1 cellular context compared by ENCODE assay signal in the genomic region with DNA sequence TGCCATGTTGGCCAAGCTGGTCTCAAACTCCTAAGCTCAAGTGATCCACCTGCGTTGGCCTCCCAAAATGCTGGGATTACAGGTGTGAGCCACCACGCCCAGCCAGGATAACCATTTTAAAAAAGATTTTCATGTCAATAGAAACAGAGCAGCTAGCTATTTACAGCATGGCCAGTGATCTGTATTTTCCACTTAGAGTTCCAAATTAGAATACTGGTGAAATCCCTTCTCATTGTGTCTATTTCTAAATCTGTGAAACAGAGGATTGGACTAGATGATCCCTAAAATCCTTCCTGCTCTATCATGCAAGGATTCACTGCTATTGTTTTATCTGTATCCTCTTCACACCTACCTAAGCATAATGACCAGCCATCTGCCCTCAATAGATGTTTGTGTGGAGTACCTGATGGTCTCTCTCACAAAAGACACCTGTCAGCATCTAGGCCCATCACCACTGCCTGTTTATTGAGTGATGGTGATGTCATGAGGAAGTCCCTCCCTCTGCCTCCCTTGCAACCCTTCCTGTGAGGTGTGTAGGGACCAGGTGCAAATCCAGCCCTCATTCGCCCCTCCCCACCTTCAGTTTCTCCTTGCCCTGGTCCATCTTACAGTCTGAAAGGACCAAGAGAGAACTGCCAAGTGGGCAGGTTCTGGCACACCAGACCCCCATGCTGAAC.
TF ChIP-seq lines count a peak whose summit lies in the region.

No MANE protein-coding gene starts in this region.

TF ChIP-seq in GM12878, 131 proteins besides CTCF, POLR2A, EP300 and RAD21:
- no peak for TF ChIP-seq TAF1 (IDR thresholded peaks at IDR 0.05; ENCODE audit: borderline replicate concordance, low read depth, low read length)
- TF ChIP-seq, protein P1, sequence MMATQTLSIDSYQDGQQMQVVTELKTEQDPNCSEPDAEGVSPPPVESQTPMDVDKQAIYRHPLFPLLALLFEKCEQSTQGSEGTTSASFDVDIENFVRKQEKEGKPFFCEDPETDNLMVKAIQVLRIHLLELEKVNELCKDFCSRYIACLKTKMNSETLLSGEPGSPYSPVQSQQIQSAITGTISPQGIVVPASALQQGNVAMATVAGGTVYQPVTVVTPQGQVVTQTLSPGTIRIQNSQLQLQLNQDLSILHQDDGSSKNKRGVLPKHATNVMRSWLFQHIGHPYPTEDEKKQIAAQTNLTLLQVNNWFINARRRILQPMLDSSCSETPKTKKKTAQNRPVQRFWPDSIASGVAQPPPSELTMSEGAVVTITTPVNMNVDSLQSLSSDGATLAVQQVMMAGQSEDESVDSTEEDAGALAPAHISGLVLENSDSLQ (IDR thresholded peaks at IDR 0.05), result peak; percentile 34; the same call in 1 of the 2 replicates
